Comparison of ENCODE assay signal across 19 cellular contexts in the genomic region with DNA sequence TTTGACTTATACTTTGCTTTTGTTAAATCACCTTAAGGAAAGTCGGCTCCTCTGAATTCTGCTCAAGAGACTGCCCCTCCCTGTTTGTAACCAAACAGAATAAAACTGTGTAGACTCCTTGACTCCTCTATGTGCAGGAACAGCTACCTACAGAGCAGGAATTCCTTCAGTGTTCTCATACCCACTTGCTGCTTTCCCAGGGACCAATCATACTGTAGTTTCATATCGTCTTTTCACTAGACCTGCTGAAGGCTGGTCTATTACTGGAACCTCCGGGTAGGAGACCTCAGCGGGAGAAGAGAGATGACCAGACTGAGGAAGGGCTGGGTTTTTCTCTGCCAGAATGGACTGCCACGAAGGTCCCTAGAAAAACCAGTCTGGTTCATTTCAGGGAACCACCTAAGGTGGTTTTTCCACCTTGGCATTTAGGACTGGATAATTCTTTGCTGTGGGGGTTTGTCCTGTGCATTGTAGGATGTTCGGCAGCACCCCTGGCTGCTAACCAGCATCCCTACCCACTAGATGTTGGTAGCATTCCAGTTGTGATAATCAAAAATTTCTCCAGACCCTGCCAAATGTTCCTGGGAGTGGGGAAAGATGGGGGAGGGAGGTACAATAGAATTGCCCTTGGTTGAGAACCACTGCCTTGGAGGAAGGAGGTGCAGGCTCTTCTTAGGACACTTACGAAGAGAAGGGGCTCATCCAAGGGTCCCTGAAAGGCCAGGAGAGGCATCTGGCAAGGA.
"Had no signal": no experiment of that assay in that cellular context is flagged by ENCODE, and none has a peak within 500 bp of the region (broad histone marks: within the 10 kb centered on the region; RNA-seq: fewer than 3 reads in every experiment).

No MANE protein-coding gene starts in this region.

- H3K36me3 Mint-ChIP-seq: natural killer cell had no signal

- H3K27me3 Mint-ChIP-seq: activated CD4-positive, alpha-beta memory T cell treated with anti-CD3 and anti-CD28 coated beads for 36 hours; stimulated activated naive CD8-positive, alpha-beta T cell treated with anti-CD3 and anti-CD28 coated beads, Interleukin-15, amount 100 ng/mL, for 72 hours had no signal

- H3K27ac Mint-ChIP-seq: activated CD4-positive, alpha-beta memory T cell treated with anti-CD3 and anti-CD28 coated beads for 36 hours; activated naive CD4-positive, alpha-beta T cell treated with anti-CD3 and anti-CD28 coated beads for 36 hours; natural killer cell had no signal

- H3K9me3 ChIP-seq: neutrophil, pancreas, right lobe of liver, suprapubic skin had no signal

- H3K36me3 ChIP-seq: neutrophil had no signal

- H3K4me3 Mint-ChIP-seq: activated CD4-positive, alpha-beta memory T cell treated with anti-CD3 and anti-CD28 coated beads for 36 hours; activated naive CD4-positive, alpha-beta T cell treated with anti-CD3 and anti-CD28 coated beads for 36 hours; natural killer cell; stimulated activated naive CD8-positive, alpha-beta T cell treated with anti-CD3 and anti-CD28 coated beads, Interleukin-15, amount 100 ng/mL, for 72 hours had no signal

- H3K4me3 ChIP-seq: pancreas, right lobe of liver, suprapubic skin had no signal

- H3K27me3 ChIP-seq: brain microvascular endothelial cell, foreskin keratinocyte, neutrophil, pancreas, right lobe of liver, suprapubic skin had no signal

- H3K27ac ChIP-seq: brain microvascular endothelial cell, foreskin keratinocyte, neutrophil, pancreas, right lobe of liver, suprapubic skin had no signal

- ATAC-seq: foreskin keratinocyte; left lobe of liver; natural killer cell; pancreas; right lobe of liver; stimulated activated naive CD8-positive, alpha-beta T cell treated with anti-CD3 and anti-CD28 coated beads, Interleukin-15, amount 100 ng/mL, for 72 hours had no signal

- H3K9me3 Mint-ChIP-seq: activated CD4-positive, alpha-beta memory T cell treated with anti-CD3 and anti-CD28 coated beads for 36 hours; activated naive CD4-positive, alpha-beta T cell treated with anti-CD3 and anti-CD28 coated beads for 36 hours; natural killer cell; stimulated activated naive CD8-positive, alpha-beta T cell treated with anti-CD3 and anti-CD28 coated beads, Interleukin-15, amount 100 ng/mL, for 72 hours had no signal

- DNase-seq: activated CD4-positive, alpha-beta memory T cell treated with anti-CD3 and anti-CD28 coated beads for 36 hours; activated naive CD4-positive, alpha-beta T cell treated with anti-CD3 and anti-CD28 coated beads for 36 hours; activated T-cell treated with anti-CD3 and anti-CD28 coated beads, Interleukin-2, amount 50 U/mL, for 1 hour; brain microvascular endothelial cell; cortex of kidney; effector CD4-positive, alpha-beta T cell; foreskin keratinocyte; mesendoderm; natural killer cell; pancreas; right lobe of liver; small intestine; stimulated activated CD4-positive, alpha-beta T cell treated with anti-CD3 and anti-CD28 coated beads, Interleukin-15, amount 100 ng/mL, for 24 hours; stimulated activated CD4-positive, alpha-beta T cell treated with anti-CD3 and anti-CD28 coated beads, Interleukin-2, amount 100 ng/mL, for 48 hours; stimulated activated naive CD8-positive, alpha-beta T cell treated with anti-CD3 and anti-CD28 coated beads, Interleukin-15, amount 100 ng/mL, for 72 hours; trophoblast cell had no signal

- H3K4me1 ChIP-seq: foreskin keratinocyte, pancreas, right lobe of liver had no signal
